ENCODE assay signal across 11 cellular contexts in the genomic region with DNA sequence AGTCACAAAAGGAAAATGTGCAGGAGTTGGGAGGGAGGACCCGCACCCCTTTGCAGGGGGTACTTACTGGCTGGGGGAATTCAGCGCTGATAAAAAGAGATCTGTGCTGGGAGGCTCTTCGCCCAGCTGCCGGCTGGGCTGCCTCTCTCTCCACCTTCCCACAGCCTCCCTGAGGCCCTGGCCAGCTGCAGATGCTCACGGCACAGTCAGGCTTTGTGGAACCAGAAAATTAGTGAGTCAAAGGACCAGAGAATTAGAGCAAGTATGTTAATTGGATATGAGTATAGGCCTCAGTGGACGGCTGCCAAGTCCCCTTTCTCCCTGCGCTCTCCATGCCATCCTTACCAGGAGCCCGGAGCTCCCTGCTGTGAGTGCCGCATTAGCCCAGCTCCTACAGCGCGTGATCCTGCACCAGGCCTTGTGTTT.
DNase-seq lines count a peak whose midpoint lies in the region; TF ChIP-seq lines count a peak whose summit lies in the region.
"Had no signal": no experiment of that assay in that cellular context is flagged by ENCODE, and none has a peak within 500 bp of the region (broad histone marks: within the 10 kb centered on the region; RNA-seq: fewer than 3 reads in every experiment).

No MANE protein-coding gene starts in this region.

- no peaks in the 10 kb centered on the region for H3K79me2 ChIP-seq in MM.1S (ENCODE audit: low read length)

- TF ChIP-seq EP300 in Ishikawa (IDR thresholded peaks at IDR 0.05; ENCODE audit: borderline replicate concordance) = no peak

- no peaks in the 10 kb centered on the region for H3K36me3 ChIP-seq in MM.1S (replicated peaks; ENCODE audit: insufficient read depth, low read length)

- H3K27me3 ChIP-seq in MM.1S (replicated peaks; ENCODE audit: insufficient read depth, low read length) = no peaks in the 10 kb centered on the region

- H3K27ac ChIP-seq in MM.1S (ENCODE audit: low read length) = no peak overlapping the region

- H3K9me2 ChIP-seq in MM.1S (replicated peaks; ENCODE audit: insufficient read depth, low read length) = no peaks in the 10 kb centered on the region

- H4K20me1 ChIP-seq in MM.1S (ENCODE audit: insufficient read depth, low read length) = no peaks in the 10 kb centered on the region

- peak; percentile 40 for DNase-seq in NCI-H524 treated with DMSO at 0.1 percent for 48 hours (lab: John Stamatoyannopoulos, UW)
- peak; percentile 13 for DNase-seq in globus pallidus (ENCODE audit: low spot score)
- DNase-seq in retinal pigment epithelial cell (ENCODE audit: low read depth) = peak; percentile 21
- DNase-seq in DMS53 (lab: John Stamatoyannopoulos, UW) = no peak
- DNase-seq in MM.1S = no peak
- no peak for DNase-seq in HEK293T (ENCODE audit: extremely low spot score)
- DNase-seq in activated T-cell treated with anti-CD3 and anti-CD28 coated beads for 4 hours = no peak
- DNase-seq: activated naive CD4-positive, alpha-beta T cell treated with Interleukin-2 at 50 U/mL for 16 hours; RPMI8226; stimulated activated CD4-positive, alpha-beta T cell treated with anti-CD3 and anti-CD28 coated beads, Interleukin-4, amount 100 ng/mL, for 24 hours had no signal

- no peak overlapping the region for H2AFZ ChIP-seq in MM.1S (ENCODE audit: low read length)

- no peak for TF ChIP-seq RAD21 in Ishikawa (IDR thresholded peaks at IDR 0.05; ENCODE audit: low read depth)

- H3K9ac ChIP-seq in MM.1S (ENCODE audit: low read length) = no peak overlapping the region

- no peak for TF ChIP-seq CTCF in retinal pigment epithelial cell (conservative IDR thresholded peaks at IDR 0.05; ENCODE audit: low read depth, low read length)
- no peak for TF ChIP-seq CTCF in MM.1S (IDR thresholded peaks at IDR 0.05; ENCODE audit: low read length)

- H3F3A ChIP-seq in MM.1S (ENCODE audit: insufficient read depth, low read length) = no peaks in the 10 kb centered on the region

- no peaks in the 10 kb centered on the region for H3K9me3 ChIP-seq in MM.1S (replicated peaks; ENCODE audit: insufficient read depth, low read length)

- H3K4me2 ChIP-seq in MM.1S (ENCODE audit: low read depth, low read length) = no peak overlapping the region

- POLR2A ChIA-PET in HEK293T (lab: Yijun Ruan, JAX) = no interaction called here

- no peak overlapping the region for H3K4me3 ChIP-seq in retinal pigment epithelial cell (ENCODE audit: low read length)
- H3K4me3 ChIP-seq in MM.1S (ENCODE audit: low read length) = no peak overlapping the region

- CTCF ChIA-PET in HEK293T (lab: Yijun Ruan, JAX) = no interaction called here

- H3K4me1 ChIP-seq in MM.1S (ENCODE audit: low read length) = no peaks in the 10 kb centered on the region

TF ChIP-seq in Ishikawa, 13 proteins besides CTCF, POLR2A, EP300 and RAD21:
- TF ChIP-seq TCF12 (IDR thresholded peaks at IDR 0.05; ENCODE audit: low read depth) (no peak), NFIC (IDR thresholded peaks at IDR 0.05) (peak; percentile 46; the same call in 1 of the 2 replicates), TEAD4 (IDR thresholded peaks at IDR 0.05) (0 out of 2 replicates have a peak, but pooled peaks have one; percentile 7)
TF ChIP-seq in Ishikawa: peak in this region for 2.

TF ChIP-seq in HEK293T, 16 proteins besides CTCF, POLR2A, EP300 and RAD21:
- TF ChIP-seq SUZ12 (IDR thresholded peaks at IDR 0.05) (no peak), PKNOX1 (IDR thresholded peaks at IDR 0.05) (no peak), FOXM1 (IDR thresholded peaks at IDR 0.05; ENCODE audit: borderline replicate concordance) (no peak), BHLHE40 (IDR thresholded peaks at IDR 0.05; ENCODE audit: borderline replicate concordance) (no peak), FOXA1 (IDR thresholded peaks at IDR 0.05) (no peak), ARNT (IDR thresholded peaks at IDR 0.05) (no peak), ELF4 (IDR thresholded peaks at IDR 0.05) (no peak), CTBP1 (IDR thresholded peaks at IDR 0.05; ENCODE audit: borderline replicate concordance) (no peak), SP1 (IDR thresholded peaks at IDR 0.05) (no peak), NFRKB (IDR thresholded peaks at IDR 0.05) (no peak), HDGF (IDR thresholded peaks at IDR 0.05; ENCODE audit: borderline replicate concordance) (no peak), ZNF384 (IDR thresholded peaks at IDR 0.05) (no peak), TARDBP (IDR thresholded peaks at IDR 0.05) (no peak), FOXK2 (IDR thresholded peaks at IDR 0.05) (no peak)

Comparison
In these comparisons a context has a peak if more than half of its experiments do, and no peak if none do; other contexts are left out.
1. DNase-seq: peak in NCI-H524 treated with DMSO at 0.1 percent for 48 hours (single experiment), globus pallidus (single experiment) and retinal pigment epithelial cell (single experiment); none in DMS53 (single experiment), MM.1S (single experiment), HEK293T (single experiment) and activated T-cell treated with anti-CD3 and anti-CD28 coated beads for 4 hours (single experiment).